Comparison of ENCODE assay signal across 8 cellular contexts in the genomic region with DNA sequence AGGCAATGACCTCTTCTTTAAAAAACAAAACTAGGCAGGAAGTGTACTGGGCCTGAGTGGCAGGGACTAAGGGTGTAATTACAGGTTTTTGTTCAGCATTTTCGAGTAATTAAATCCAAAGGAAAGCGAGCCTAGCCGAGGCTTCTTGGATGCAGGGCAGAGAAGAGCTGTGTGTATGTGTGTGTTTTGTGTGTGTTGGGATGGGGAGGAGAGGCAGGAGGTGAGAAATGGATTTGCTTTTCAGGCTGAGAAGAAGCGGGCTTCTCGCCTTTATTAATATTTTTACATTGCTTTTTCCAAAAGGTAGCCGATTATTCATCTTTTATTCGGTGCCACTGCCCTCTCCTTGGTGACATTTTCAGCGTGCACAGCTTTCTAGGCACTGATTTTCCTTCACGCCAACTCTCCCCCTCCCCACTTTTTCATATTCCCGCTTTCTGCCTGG. TPM values are rescaled to one million over a fixed set of nuclear protein-coding genes. Genes with fewer than 3 reads are reported as not detected.
DNase-seq lines count a peak whose midpoint lies in the region; ATAC-seq and TF ChIP-seq lines count a peak whose summit lies in the region.

No MANE protein-coding gene starts in this region.

- H3K27me3 ChIP-seq in left lung: no peaks in the 10 kb centered on the region
- H3K27me3 ChIP-seq in tibial artery: no peaks in the 10 kb centered on the region

- peak overlapping the region; percentile 99 for H3K27ac Mint-ChIP-seq in activated naive CD4-positive, alpha-beta T cell treated with anti-CD3 and anti-CD28 coated beads for 36 hours
- peak overlapping the region in 1 of 2 donors; percentile 89 for H3K27ac Mint-ChIP-seq in activated naive CD4-positive, alpha-beta T cell treated with anti-CD3 and anti-CD28 coated beads, Interleukin-2, amount 50 U/mL, for 72 hours
- peak overlapping the region; percentile 69 for H3K27ac Mint-ChIP-seq in WTC11

- H3K36me3 ChIP-seq in left lung (no peaks in the 10 kb centered on the region), tibial artery (no peaks in the 10 kb centered on the region)

- CTCF ChIA-PET in activated naive CD4-positive, alpha-beta T cell treated with anti-CD3 and anti-CD28 coated beads for 36 hours (lab: Charles Lee): interaction anchor here (0.8 to 2.1 kb wide), 5 partner anchors 9 to 123 kb away, joined by 4 to 10 read pairs (median 5); a partner anchor contains a TSS
- CTCF ChIA-PET in WTC11 (lab: Charles Lee): interaction anchor here (0.7 to 1.9 kb wide), 7 partner anchors 28 to 162 kb away, joined by 3 to 16 read pairs (median 4); no protein-coding TSS in a partner anchor

- intact Hi-C loops in activated naive CD4-positive, alpha-beta T cell treated with anti-CD3 and anti-CD28 coated beads for 36 hours (cut with micrococcal nuclease): no loop called here
- intact Hi-C loops in left lung (cut with DNase I) (no loop called here), tibial artery (cut with DNase I; ENCODE audit: low total_unique reads) (no loop called here)

- TF ChIP-seq CTCF in WTC11 (IDR thresholded peaks at IDR 0.05) (no peak), left lung (IDR thresholded peaks at IDR 0.05) (no peak), tibial artery (IDR thresholded peaks at IDR 0.05) (no peak)

- no peak for DNase-seq in activated naive CD4-positive, alpha-beta T cell treated with anti-CD3 and anti-CD28 coated beads for 36 hours
- DNase-seq in activated naive CD4-positive, alpha-beta T cell treated with anti-CD3 and anti-CD28 coated beads, Interleukin-2, amount 50 U/mL, for 72 hours (ENCODE audit: low spot score in 2 of 2): no peak
- no peak for DNase-seq in WTC11 (ENCODE audit: low spot score)
- DNase-seq in left lung: no peak
- DNase-seq in tibial artery: no peak
- DNase-seq in OCI-M1 (lab: John Stamatoyannopoulos, UW): no peak
- no peak for DNase-seq in SW480 (ENCODE audit: low spot score)
- no peak for DNase-seq in SKM-1 treated with dmso at 0.1 percent for 144 hours (lab: John Stamatoyannopoulos, UW; ENCODE audit: unreplicated experiment)

- no peak for ATAC-seq in activated naive CD4-positive, alpha-beta T cell treated with anti-CD3 and anti-CD28 coated beads, Interleukin-2, amount 50 U/mL, for 72 hours
- ATAC-seq in WTC11 (no peak), left lung (no peak)

- H3K4me3 Mint-ChIP-seq in activated naive CD4-positive, alpha-beta T cell treated with anti-CD3 and anti-CD28 coated beads for 36 hours: peak overlapping the region; percentile 76
- H3K4me3 Mint-ChIP-seq in WTC11: peak overlapping the region; percentile 47

- no peaks in the 10 kb centered on the region for H3K27me3 Mint-ChIP-seq in activated naive CD4-positive, alpha-beta T cell treated with anti-CD3 and anti-CD28 coated beads for 36 hours (ENCODE audit: low read depth)
- peaks cover 7% of the 10 kb centered on the region for H3K27me3 Mint-ChIP-seq in WTC11 (ENCODE audit: low read depth)

- peaks cover 8% of the 10 kb centered on the region for H3K36me3 Mint-ChIP-seq in activated naive CD4-positive, alpha-beta T cell treated with anti-CD3 and anti-CD28 coated beads for 36 hours (ENCODE audit: low read depth)
- H3K36me3 Mint-ChIP-seq in activated naive CD4-positive, alpha-beta T cell treated with anti-CD3 and anti-CD28 coated beads, Interleukin-2, amount 50 U/mL, for 72 hours: peaks cover 13 to 28% of the 10 kb centered on the region in 2 donors
- no peaks in the 10 kb centered on the region for H3K36me3 Mint-ChIP-seq in WTC11

- no peaks in the 10 kb centered on the region for H3K9me3 Mint-ChIP-seq in activated naive CD4-positive, alpha-beta T cell treated with anti-CD3 and anti-CD28 coated beads for 36 hours
- no peaks in the 10 kb centered on the region for H3K9me3 Mint-ChIP-seq in activated naive CD4-positive, alpha-beta T cell treated with anti-CD3 and anti-CD28 coated beads, Interleukin-2, amount 50 U/mL, for 72 hours
- no peaks in the 10 kb centered on the region for H3K9me3 Mint-ChIP-seq in WTC11

- no peaks in the 10 kb centered on the region for H3K9me3 ChIP-seq in left lung
- no peaks in the 10 kb centered on the region for H3K9me3 ChIP-seq in tibial artery

- H3K4me1 Mint-ChIP-seq in activated naive CD4-positive, alpha-beta T cell treated with anti-CD3 and anti-CD28 coated beads for 36 hours (ENCODE audit: low read depth): peaks cover 76% of the 10 kb centered on the region
- peaks cover 76% of the 10 kb centered on the region for H3K4me1 Mint-ChIP-seq in WTC11

- H3K4me3 ChIP-seq in left lung: peak overlapping the region in 1 of 2 donors; percentile 2
- no peak overlapping the region for H3K4me3 ChIP-seq in tibial artery

- H3K4me1 ChIP-seq in left lung (peaks cover 60 to 96% of the 10 kb centered on the region in 2 donors), tibial artery (peaks cover 10 to 77% (median 68%) of the 10 kb centered on the region in 4 donors)

- H3K27ac ChIP-seq in left lung (peak overlapping the region; percentile 95 to 100), tibial artery (peak overlapping the region; percentile 78 to 88)

- POLR2A ChIA-PET in WTC11 (lab: Charles Lee): interaction anchor here (0.7 to 1.2 kb wide), 3 partner anchors 9 to 117 kb away, joined by 3 to 4 read pairs (median 3); no protein-coding TSS in a partner anchor

TF ChIP-seq in WTC11, 78 proteins besides CTCF, POLR2A, EP300 and RAD21:
- TF ChIP-seq EMX1 (CRISPR knock-in tag; IDR thresholded peaks at IDR 0.05) (no peak), CREM (CRISPR knock-in tag; IDR thresholded peaks at IDR 0.05) (no peak), ZNF219 (CRISPR knock-in tag; IDR thresholded peaks at IDR 0.05; ENCODE audit: borderline replicate concordance) (no peak), SMAD3 (CRISPR knock-in tag; IDR thresholded peaks at IDR 0.05; ENCODE audit: borderline replicate concordance) (no peak), PRRX2 (CRISPR knock-in tag; IDR thresholded peaks at IDR 0.05) (no peak), OVOL2 (CRISPR knock-in tag; IDR thresholded peaks at IDR 0.05; ENCODE audit: borderline replicate concordance) (no peak), SOX15 (CRISPR knock-in tag; IDR thresholded peaks at IDR 0.05) (no peak), NR3C1 (CRISPR knock-in tag; conservative IDR thresholded peaks at IDR 0.05; ENCODE audit: low read depth) (no peak), JUN (CRISPR knock-in tag; IDR thresholded peaks at IDR 0.05) (no peak), ZBTB21 (CRISPR knock-in tag; IDR thresholded peaks at IDR 0.05; ENCODE audit: borderline replicate concordance) (no peak)
- TF ChIP-seq, protein P1, sequence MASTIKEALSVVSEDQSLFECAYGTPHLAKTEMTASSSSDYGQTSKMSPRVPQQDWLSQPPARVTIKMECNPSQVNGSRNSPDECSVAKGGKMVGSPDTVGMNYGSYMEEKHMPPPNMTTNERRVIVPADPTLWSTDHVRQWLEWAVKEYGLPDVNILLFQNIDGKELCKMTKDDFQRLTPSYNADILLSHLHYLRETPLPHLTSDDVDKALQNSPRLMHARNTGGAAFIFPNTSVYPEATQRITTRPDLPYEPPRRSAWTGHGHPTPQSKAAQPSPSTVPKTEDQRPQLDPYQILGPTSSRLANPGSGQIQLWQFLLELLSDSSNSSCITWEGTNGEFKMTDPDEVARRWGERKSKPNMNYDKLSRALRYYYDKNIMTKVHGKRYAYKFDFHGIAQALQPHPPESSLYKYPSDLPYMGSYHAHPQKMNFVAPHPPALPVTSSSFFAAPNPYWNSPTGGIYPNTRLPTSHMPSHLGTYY (CRISPR knock-in tag; IDR thresholded peaks at IDR 0.05): no peak
- TF ChIP-seq, protein P2, sequence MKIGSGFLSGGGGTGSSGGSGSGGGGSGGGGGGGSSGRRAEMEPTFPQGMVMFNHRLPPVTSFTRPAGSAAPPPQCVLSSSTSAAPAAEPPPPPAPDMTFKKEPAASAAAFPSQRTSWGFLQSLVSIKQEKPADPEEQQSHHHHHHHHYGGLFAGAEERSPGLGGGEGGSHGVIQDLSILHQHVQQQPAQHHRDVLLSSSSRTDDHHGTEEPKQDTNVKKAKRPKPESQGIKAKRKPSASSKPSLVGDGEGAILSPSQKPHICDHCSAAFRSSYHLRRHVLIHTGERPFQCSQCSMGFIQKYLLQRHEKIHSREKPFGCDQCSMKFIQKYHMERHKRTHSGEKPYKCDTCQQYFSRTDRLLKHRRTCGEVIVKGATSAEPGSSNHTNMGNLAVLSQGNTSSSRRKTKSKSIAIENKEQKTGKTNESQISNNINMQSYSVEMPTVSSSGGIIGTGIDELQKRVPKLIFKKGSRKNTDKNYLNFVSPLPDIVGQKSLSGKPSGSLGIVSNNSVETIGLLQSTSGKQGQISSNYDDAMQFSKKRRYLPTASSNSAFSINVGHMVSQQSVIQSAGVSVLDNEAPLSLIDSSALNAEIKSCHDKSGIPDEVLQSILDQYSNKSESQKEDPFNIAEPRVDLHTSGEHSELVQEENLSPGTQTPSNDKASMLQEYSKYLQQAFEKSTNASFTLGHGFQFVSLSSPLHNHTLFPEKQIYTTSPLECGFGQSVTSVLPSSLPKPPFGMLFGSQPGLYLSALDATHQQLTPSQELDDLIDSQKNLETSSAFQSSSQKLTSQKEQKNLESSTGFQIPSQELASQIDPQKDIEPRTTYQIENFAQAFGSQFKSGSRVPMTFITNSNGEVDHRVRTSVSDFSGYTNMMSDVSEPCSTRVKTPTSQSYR (CRISPR knock-in tag; IDR thresholded peaks at IDR 0.05): no peak
TF ChIP-seq in WTC11: peak in this region for 0.

RNA-seq across cellular contexts. Expression of a gene that starts 8.9 kb away (rescaled TPM):
- total RNA-seq in activated naive CD4-positive, alpha-beta T cell treated with anti-CD3 and anti-CD28 coated beads for 36 hours: 10 to 100 TPM; 34.8 to 35.2 TPM
- total RNA-seq in activated naive CD4-positive, alpha-beta T cell treated with anti-CD3 and anti-CD28 coated beads, Interleukin-2, amount 50 U/mL, for 72 hours: 10 to 100 TPM; 26.6 to 85.4 TPM
- total RNA-seq in WTC11 (2021): 106 to 126 TPM (median 110 TPM) in 3 replicates
- total RNA-seq in left lung: 10 to 100 TPM; 45.9 to 46.3 TPM
